30 cellular contexts compared by ENCODE assay signal in the genomic region with DNA sequence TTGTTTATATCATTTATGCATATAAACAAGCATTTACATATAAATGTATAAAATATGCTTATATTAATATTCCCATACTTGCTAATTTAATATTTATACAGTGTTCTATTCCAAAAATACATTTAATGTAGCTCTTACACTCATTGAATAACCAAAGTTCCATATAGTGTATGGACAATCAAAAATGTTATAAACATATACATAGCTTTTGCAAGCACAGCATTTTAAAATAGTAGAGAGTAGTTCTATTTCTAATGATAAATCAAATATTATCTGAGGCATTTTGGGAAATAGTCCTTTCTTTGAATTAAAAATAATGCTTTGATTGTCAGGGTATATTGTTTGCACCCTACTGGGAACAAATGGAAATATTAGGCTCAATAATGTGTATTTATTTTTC.
"Had no signal": no experiment of that assay in that cellular context is flagged by ENCODE, and none has a peak within 500 bp of the region (broad histone marks: within the 10 kb centered on the region; RNA-seq: fewer than 3 reads in every experiment).

No MANE protein-coding gene starts in this region.

- H3K4me1 ChIP-seq: ascending aorta had no signal

- H3K27me3 ChIP-seq: ascending aorta, cardiac muscle cell had no signal

- FAIRE-seq: bronchial epithelial cell had no signal

- H3K36me3 ChIP-seq: ascending aorta, cardiac muscle cell, WERI-Rb-1 had no signal

- ATAC-seq: activated CD8-positive, alpha-beta memory T cell treated with anti-CD3 and anti-CD28 coated beads, Interleukin-2, amount 10 ng/mL, durations not matched to agents 7 days and 5 days; activated CD8-positive, alpha-beta T cell treated with anti-CD3 and anti-CD28 coated beads, Interleukin-2, amount 10 ng/mL, durations not matched to agents 7 days and 5 days; activated naive CD8-positive, alpha-beta T cell treated with anti-CD3 and anti-CD28 coated beads, Interleukin-2, amount 50 U/mL, for 24 hours; WTC11 had no signal

- H3K4me3 ChIP-seq: ascending aorta, cardiac muscle cell had no signal

- DNase-seq: activated CD4-positive, alpha-beta memory T cell treated with anti-CD3 and anti-CD28 coated beads, Interleukin-2, amount 10 ng/mL, durations not matched to agents 7 days and 5 days; activated CD4-positive, alpha-beta T cell treated with anti-CD3 and anti-CD28 coated beads for 4 hours; activated CD4-positive, alpha-beta T cell treated with anti-CD3 and anti-CD28 coated beads, Interleukin-2, amount 10 ng/mL, durations not matched to agents 7 days and 5 days; activated CD4-positive, alpha-beta T cell treated with anti-CD3 and anti-CD28 coated beads, Interleukin-2, amount 50 U/mL, for 48 hours; activated CD4-positive, CD25-positive, alpha-beta regulatory T cell; activated CD4-positive, CD25-positive, alpha-beta regulatory T cell treated with anti-CD3 and anti-CD28 coated beads, Interleukin-2, amount 50 U/mL, for 72 hours; activated CD8-positive, alpha-beta memory T cell treated with anti-CD3 and anti-CD28 coated beads for 24 hours; activated CD8-positive, alpha-beta memory T cell treated with anti-CD3 and anti-CD28 coated beads, Interleukin-2, amount 10 ng/mL, durations not matched to agents 7 days and 5 days; activated CD8-positive, alpha-beta memory T cell treated with anti-CD3 and anti-CD28 coated beads, Interleukin-2, amount 50 U/mL, for 48 hours; activated CD8-positive, alpha-beta T cell treated with anti-CD3 and anti-CD28 coated beads, Interleukin-2, amount 10 ng/mL, durations not matched to agents 7 days and 5 days; activated effector memory CD4-positive, alpha-beta T cell treated with Interleukin-2 at 50 U/mL for 16 hours; activated gamma-delta T cell; activated naive CD4-positive, alpha-beta T cell treated with anti-CD3 and anti-CD28 coated beads, Interleukin-2, amount 10 ng/mL, durations not matched to agents 7 days and 5 days; activated naive CD4-positive, alpha-beta T cell treated with Interleukin-2 at 50 U/mL for 16 hours; activated naive CD8-positive, alpha-beta T cell treated with anti-CD3 and anti-CD28 coated beads, Interleukin-2, amount 10 ng/mL, durations not matched to agents 7 days and 5 days; activated naive CD8-positive, alpha-beta T cell treated with anti-CD3 and anti-CD28 coated beads, Interleukin-2, amount 50 U/mL, for 24 hours; activated T-cell treated with anti-CD3 and anti-CD28 coated beads, Interleukin-2, amount 50 U/mL, for 24 hours; activated T-cell treated with anti-CD3 and anti-CD28 coated beads, Interleukin-2, amount 50 U/mL, for 48 hours; amygdala; anterior cingulate cortex; caudate nucleus; cerebellar nuclear complex; T-helper 1 cell; T-helper 2 cell; T-helper 9 cell; WERI-Rb-1 had no signal

- H3K27ac ChIP-seq: ascending aorta, cardiac muscle cell, WERI-Rb-1 had no signal
